In the genomic region with DNA sequence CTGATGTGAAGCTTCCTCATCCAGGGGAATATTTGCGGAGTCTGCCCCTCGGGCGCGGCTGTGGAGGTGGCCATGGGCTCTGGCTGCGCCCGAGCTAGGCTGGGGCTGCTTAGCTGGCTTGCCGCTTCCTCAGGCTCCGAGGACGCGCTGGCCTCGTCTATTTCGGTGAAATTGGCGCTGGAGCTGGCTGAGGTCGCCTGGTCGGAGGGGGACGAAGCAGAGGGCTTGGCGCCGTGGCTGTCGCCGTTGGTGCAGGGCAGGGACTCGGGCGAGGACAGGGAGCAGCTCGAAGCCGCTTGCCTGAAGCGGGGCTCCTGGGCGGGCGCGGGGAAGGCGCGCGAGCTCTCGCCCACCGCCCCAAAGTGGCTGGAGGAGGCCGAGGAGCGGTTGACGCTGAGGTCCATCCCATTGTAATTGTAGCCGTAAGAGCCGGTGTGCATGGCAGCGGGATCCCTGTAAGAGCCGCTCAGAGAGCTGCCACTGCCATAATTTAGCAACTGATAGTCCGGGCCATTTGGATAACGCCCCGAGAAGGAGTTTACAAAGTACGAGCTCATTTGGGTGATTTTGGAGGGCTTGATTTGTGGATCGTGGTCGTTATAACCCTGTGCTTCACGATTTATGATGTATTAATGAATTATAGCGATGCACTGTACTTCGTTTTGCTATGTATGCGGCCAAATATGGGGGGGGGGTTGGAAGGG, we compare ENCODE assay signal across 8 cellular contexts. TPM values are rescaled to one million over a fixed set of nuclear protein-coding genes. Genes with fewer than 3 reads are reported as not detected.
DNase-seq lines count a peak whose midpoint lies in the region; ATAC-seq and TF ChIP-seq lines count a peak whose summit lies in the region.

TSS of gene HOXB5 (minus strand) at position 654 of the 704 bp plus-strand sequence. CDS start at position 557, 97 bp downstream.

- in situ Hi-C loops in GM13977 (cut with MboI; ENCODE audit: low pct_unique_long_range_greater_than_20kb, low sequenced_read_pairs, unreplicated experiment), result no loop called here

- H3K27me3 ChIP-seq in ectodermal cell (ENCODE audit: control insufficient read depth, insufficient read depth, low read length, poor library complexity, severe bottlenecking), result peaks cover 100% of the 10 kb centered on the region
- peaks cover 65 to 100% (median 100%) of the 10 kb centered on the region in 3 experiments for H3K27me3 ChIP-seq in neuronal stem cell (ENCODE audit: control insufficient read depth in 3 of 3, insufficient read depth in 3 of 3, low read depth in 1 of 3, low read length in 3 of 3)

- peak within 1 kb of the TSS; percentile 2 for H3K18ac ChIP-seq in neuronal stem cell (ENCODE audit: low read length)

- no peaks in the 10 kb centered on the region for H3K9me3 ChIP-seq in ES-I3 (ENCODE audit: control insufficient read depth, insufficient read depth, low read length)
- H3K9me3 ChIP-seq in ectodermal cell (ENCODE audit: control insufficient read depth, low read length), result no peaks in the 10 kb centered on the region
- peaks cover 0 to 3% of the 10 kb centered on the region in 2 donors for H3K9me3 ChIP-seq in neuronal stem cell (replicated peaks in 1 of 2; ENCODE audit: control insufficient read depth in 2 of 2, insufficient read depth in 1 of 2, low read depth in 1 of 2, low read length in 2 of 2)

- H2BK12ac ChIP-seq in neuronal stem cell (ENCODE audit: low read length), result no peak within 1 kb of the TSS

- H4K8ac ChIP-seq in neuronal stem cell (ENCODE audit: low read depth, low read length), result no peak within 1 kb of the TSS

- no peak for ATAC-seq in HG03045 (IDR thresholded peaks at IDR 0.05; ENCODE audit: unreplicated experiment)
- ATAC-seq in GM18520 (IDR thresholded peaks at IDR 0.05; ENCODE audit: unreplicated experiment), result no peak
- no peak for ATAC-seq in GM18511 (IDR thresholded peaks at IDR 0.05; ENCODE audit: unreplicated experiment)

- peaks cover 18% of the 10 kb centered on the region for H3K4me1 ChIP-seq in ES-I3 (ENCODE audit: insufficient read depth, low read length)
- H3K4me1 ChIP-seq in ectodermal cell (ENCODE audit: control insufficient read depth, insufficient read depth, low read length), result peaks cover 3% of the 10 kb centered on the region
- H3K4me1 ChIP-seq in neuronal stem cell (ENCODE audit: control insufficient read depth in 2 of 2, insufficient read depth in 1 of 2, low read depth in 1 of 2, low read length in 2 of 2), result no peaks in the 10 kb centered on the region

- H3K23ac ChIP-seq in neuronal stem cell (ENCODE audit: low read depth, low read length, poor library complexity), result peak within 1 kb of the TSS; percentile 70

- no peak within 1 kb of the TSS for H3K4me2 ChIP-seq in neuronal stem cell (ENCODE audit: insufficient read depth, low read length, poor library complexity, severe bottlenecking)

- TF ChIP-seq CTCF in GM13977 (IDR thresholded peaks at IDR 0.05; ENCODE audit: extremely low read depth, insufficient read depth, missing control alignments), result no peak

- H2BK120ac ChIP-seq in neuronal stem cell (ENCODE audit: low read depth, low read length), result no peak within 1 kb of the TSS

- H2BK15ac ChIP-seq in neuronal stem cell (ENCODE audit: low read length), result no peak within 1 kb of the TSS

- H2AFZ ChIP-seq in neuronal stem cell (ENCODE audit: low read length), result peak within 1 kb of the TSS; percentile 53

- no peaks in the 10 kb centered on the region for H3K36me3 ChIP-seq in ES-I3 (ENCODE audit: insufficient read depth, low read length)
- H3K36me3 ChIP-seq in ectodermal cell (ENCODE audit: control insufficient read depth, insufficient read depth, low read length), result no peaks in the 10 kb centered on the region
- no peaks in the 10 kb centered on the region for H3K36me3 ChIP-seq in neuronal stem cell (replicated peaks in 1 of 2; ENCODE audit: control insufficient read depth in 2 of 2, insufficient read depth in 2 of 2, low read length in 2 of 2)

- DNase-seq in NCI-H345 treated with DMSO at 0.1 percent for 48 hours (lab: John Stamatoyannopoulos, UW; ENCODE audit: unreplicated experiment), result peak; percentile 83
- no peak for DNase-seq in neuronal stem cell (ENCODE audit: low spot score)
- no peak for DNase-seq in GM13977 (ENCODE audit: low spot score)

- H3K27ac ChIP-seq in ectodermal cell (ENCODE audit: insufficient read depth, low read depth, low read length, poor library complexity, severe bottlenecking), result no peak within 1 kb of the TSS
- H3K27ac ChIP-seq in neuronal stem cell (replicated peaks; ENCODE audit: low read length), result no peak within 1 kb of the TSS

- peak within 1 kb of the TSS; percentile 13 for H3K4me3 ChIP-seq in ectodermal cell (ENCODE audit: insufficient read depth, low read depth, low read length)
- H3K4me3 ChIP-seq in neuronal stem cell (ENCODE audit: low read length in 2 of 2), result no peak within 1 kb of the TSS

- H3K4ac ChIP-seq in neuronal stem cell (ENCODE audit: low read length), result no peak within 1 kb of the TSS

- H3K14ac ChIP-seq in neuronal stem cell (ENCODE audit: low read length), result no peak within 1 kb of the TSS

- no peak within 1 kb of the TSS for H2BK5ac ChIP-seq in neuronal stem cell (ENCODE audit: low read length)

- no peak within 1 kb of the TSS for H4K91ac ChIP-seq in neuronal stem cell (ENCODE audit: low read depth, low read length, poor library complexity)

- H3K79me1 ChIP-seq in neuronal stem cell (ENCODE audit: low read depth, low read length), result no peaks in the 10 kb centered on the region

- peak within 1 kb of the TSS; percentile 23; the same call in 1 of the 2 replicates for H3K9ac ChIP-seq in ES-I3 (ENCODE audit: low read depth, low read length)
- H3K9ac ChIP-seq in neuronal stem cell (ENCODE audit: low read depth, low read length, poor library complexity), result no peak within 1 kb of the TSS

- H2AK5ac ChIP-seq in neuronal stem cell (ENCODE audit: low read depth, low read length), result no peak within 1 kb of the TSS

- 3 to 4% methylated on average over 50 of the region's 50 CpGs for WGBS in ectodermal cell, 2 experiments
- no CpG with 5 or more reads among the region's 50 CpGs for WGBS in neuronal stem cell (ENCODE audit: extremely low coverage in 2 of 2, insufficient read length in 2 of 2, insufficient replicate concordance in 1 of 2), 2 donors

RNA-seq across cellular contexts. Expression of gene HOXB5, which starts in this region (rescaled TPM):
- 0.44 TPM for polyA plus RNA-seq in ectodermal cell (2013, experiment 1 of 4)
- 0.09 TPM for polyA plus RNA-seq in ectodermal cell (2013, experiment 2 of 4)
- 0.48 TPM for polyA plus RNA-seq in ectodermal cell (2013, experiment 3 of 4)
- polyA plus RNA-seq in ectodermal cell (2013, experiment 4 of 4), result 0.45 TPM
- not detected for polyA plus RNA-seq in neuronal stem cell (2013, experiment 1 of 2)
- polyA plus RNA-seq in neuronal stem cell (2013, experiment 2 of 2), result not detected
